Comparison of ENCODE assay signal across 21 cellular contexts in genomic region chr16:77758046-77758445, GRCh38.
"Had no signal": no experiment of that assay in that cellular context is flagged by ENCODE, and none has a peak within 500 bp of the region (broad histone marks: within the 10 kb centered on the region; RNA-seq: fewer than 3 reads in every experiment).

No MANE protein-coding gene starts in this region.

- ATAC-seq: activated T-cell treated with anti-CD3 and anti-CD28 coated beads, Interleukin-2, amount 50 U/mL, for 4 hours; activated T-helper 17 cell treated with anti-CD3 and anti-CD28 coated beads, Interleukin-2, amount 50 U/mL, for 72 hours; esophagus mucosa; WTC11 had no signal

- DNase-seq: activated CD4-positive, alpha-beta memory T cell treated with anti-CD3 and anti-CD28 coated beads, Interleukin-2, amount 10 ng/mL, durations not matched to agents 7 days and 5 days; activated CD4-positive, alpha-beta T cell treated with anti-CD3 and anti-CD28 coated beads for 1 hour; activated CD4-positive, alpha-beta T cell treated with anti-CD3 and anti-CD28 coated beads for 4 hours; activated CD4-positive, alpha-beta T cell treated with anti-CD3 and anti-CD28 coated beads, Interleukin-2, amount 10 ng/mL, durations not matched to agents 7 days and 5 days; activated CD4-positive, alpha-beta T cell treated with anti-CD3 and anti-CD28 coated beads, Interleukin-2, amount 50 U/mL, for 4 hours; activated effector memory CD4-positive, alpha-beta T cell treated with Interleukin-2 at 50 U/mL for 16 hours; activated gamma-delta T cell treated with Interleukin-2 at 50 U/mL for 16 hours; activated naive CD4-positive, alpha-beta T cell treated with anti-CD3 and anti-CD28 coated beads, Interleukin-2, amount 50 U/mL, for 16 hours; activated naive CD4-positive, alpha-beta T cell treated with Interleukin-2 at 50 U/mL for 16 hours; activated T-cell treated with anti-CD3 and anti-CD28 coated beads, Interleukin-2, amount 50 U/mL, for 4 hours; amniotic stem cell; brain microvascular endothelial cell; dorsolateral prefrontal cortex; effector memory CD4-positive, alpha-beta T cell; endodermal cell; foreskin fibroblast; glutamatergic neuron; T-helper 2 cell had no signal
